Comparison of ENCODE assay signal across 1 cellular context in genomic region chr17:55238197-55238930, GRCh38.
TF ChIP-seq lines count a peak whose summit lies in the region.

No MANE protein-coding gene starts in this region.

TF ChIP-seq in GM12878, 131 proteins besides CTCF, POLR2A, EP300 and RAD21 (continued from another document and continues in another):
- TF ChIP-seq, protein P1, sequence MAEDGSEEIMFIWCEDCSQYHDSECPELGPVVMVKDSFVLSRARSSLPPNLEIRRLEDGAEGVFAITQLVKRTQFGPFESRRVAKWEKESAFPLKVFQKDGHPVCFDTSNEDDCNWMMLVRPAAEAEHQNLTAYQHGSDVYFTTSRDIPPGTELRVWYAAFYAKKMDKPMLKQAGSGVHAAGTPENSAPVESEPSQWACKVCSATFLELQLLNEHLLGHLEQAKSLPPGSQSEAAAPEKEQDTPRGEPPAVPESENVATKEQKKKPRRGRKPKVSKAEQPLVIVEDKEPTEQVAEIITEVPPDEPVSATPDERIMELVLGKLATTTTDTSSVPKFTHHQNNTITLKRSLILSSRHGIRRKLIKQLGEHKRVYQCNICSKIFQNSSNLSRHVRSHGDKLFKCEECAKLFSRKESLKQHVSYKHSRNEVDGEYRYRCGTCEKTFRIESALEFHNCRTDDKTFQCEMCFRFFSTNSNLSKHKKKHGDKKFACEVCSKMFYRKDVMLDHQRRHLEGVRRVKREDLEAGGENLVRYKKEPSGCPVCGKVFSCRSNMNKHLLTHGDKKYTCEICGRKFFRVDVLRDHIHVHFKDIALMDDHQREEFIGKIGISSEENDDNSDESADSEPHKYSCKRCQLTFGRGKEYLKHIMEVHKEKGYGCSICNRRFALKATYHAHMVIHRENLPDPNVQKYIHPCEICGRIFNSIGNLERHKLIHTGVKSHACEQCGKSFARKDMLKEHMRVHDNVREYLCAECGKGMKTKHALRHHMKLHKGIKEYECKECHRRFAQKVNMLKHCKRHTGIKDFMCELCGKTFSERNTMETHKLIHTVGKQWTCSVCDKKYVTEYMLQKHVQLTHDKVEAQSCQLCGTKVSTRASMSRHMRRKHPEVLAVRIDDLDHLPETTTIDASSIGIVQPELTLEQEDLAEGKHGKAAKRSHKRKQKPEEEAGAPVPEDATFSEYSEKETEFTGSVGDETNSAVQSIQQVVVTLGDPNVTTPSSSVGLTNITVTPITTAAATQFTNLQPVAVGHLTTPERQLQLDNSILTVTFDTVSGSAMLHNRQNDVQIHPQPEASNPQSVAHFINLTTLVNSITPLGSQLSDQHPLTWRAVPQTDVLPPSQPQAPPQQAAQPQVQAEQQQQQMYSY (CRISPR knock-in tag; IDR thresholded peaks at IDR 0.05) = no peak
- TF ChIP-seq SMAD1 (IDR thresholded peaks at IDR 0.05; ENCODE audit: low read depth, partially characterized antibody) = no peak
- TF ChIP-seq, protein P2, sequence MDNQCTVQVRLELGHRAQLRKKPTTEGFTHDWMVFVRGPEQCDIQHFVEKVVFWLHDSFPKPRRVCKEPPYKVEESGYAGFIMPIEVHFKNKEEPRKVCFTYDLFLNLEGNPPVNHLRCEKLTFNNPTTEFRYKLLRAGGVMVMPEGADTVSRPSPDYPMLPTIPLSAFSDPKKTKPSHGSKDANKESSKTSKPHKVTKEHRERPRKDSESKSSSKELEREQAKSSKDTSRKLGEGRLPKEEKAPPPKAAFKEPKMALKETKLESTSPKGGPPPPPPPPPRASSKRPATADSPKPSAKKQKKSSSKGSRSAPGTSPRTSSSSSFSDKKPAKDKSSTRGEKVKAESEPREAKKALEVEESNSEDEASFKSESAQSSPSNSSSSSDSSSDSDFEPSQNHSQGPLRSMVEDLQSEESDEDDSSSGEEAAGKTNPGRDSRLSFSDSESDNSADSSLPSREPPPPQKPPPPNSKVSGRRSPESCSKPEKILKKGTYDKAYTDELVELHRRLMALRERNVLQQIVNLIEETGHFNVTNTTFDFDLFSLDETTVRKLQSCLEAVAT (IDR thresholded peaks at IDR 0.05) = no peak
- 0 out of 2 replicates have a peak, but pooled peaks have one; percentile 33 for TF ChIP-seq GATAD2B (conservative IDR thresholded peaks at IDR 0.05; ENCODE audit: low read depth)
- no peak for TF ChIP-seq POLR2AphosphoS5 (IDR thresholded peaks at IDR 0.05; ENCODE audit: low read length)
- no peak for TF ChIP-seq KAT2A (conservative IDR thresholded peaks at IDR 0.05; ENCODE audit: control insufficient read depth, low read depth, low read length)
- no peak for TF ChIP-seq CBX5 (IDR thresholded peaks at IDR 0.05; ENCODE audit: low read depth)
- TF ChIP-seq, protein P3, sequence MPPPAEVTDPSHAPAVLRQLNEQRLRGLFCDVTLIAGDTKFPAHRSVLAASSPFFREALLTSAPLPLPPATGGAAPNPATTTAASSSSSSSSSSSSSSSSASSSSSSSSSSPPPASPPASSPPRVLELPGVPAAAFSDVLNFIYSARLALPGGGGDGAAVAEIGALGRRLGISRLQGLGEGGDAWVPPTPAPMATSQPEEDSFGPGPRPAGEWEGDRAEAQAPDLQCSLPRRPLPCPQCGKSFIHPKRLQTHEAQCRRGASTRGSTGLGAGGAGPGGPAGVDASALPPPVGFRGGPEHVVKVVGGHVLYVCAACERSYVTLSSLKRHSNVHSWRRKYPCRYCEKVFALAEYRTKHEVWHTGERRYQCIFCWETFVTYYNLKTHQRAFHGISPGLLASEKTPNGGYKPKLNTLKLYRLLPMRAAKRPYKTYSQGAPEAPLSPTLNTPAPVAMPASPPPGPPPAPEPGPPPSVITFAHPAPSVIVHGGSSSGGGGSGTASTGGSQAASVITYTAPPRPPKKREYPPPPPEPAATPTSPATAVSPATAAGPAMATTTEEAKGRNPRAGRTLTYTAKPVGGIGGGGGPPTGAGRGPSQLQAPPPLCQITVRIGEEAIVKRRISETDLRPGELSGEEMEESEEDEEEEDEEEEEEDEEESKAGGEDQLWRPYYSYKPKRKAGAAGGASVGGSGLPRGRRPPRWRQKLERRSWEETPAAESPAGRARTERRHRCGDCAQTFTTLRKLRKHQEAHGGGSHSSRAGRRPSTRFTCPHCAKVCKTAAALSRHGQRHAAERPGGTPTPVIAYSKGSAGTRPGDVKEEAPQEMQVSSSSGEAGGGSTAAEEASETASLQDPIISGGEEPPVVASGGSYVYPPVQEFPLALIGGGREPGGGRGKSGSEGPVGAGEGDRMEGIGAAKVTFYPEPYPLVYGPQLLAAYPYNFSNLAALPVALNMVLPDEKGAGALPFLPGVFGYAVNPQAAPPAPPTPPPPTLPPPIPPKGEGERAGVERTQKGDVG (CRISPR knock-in tag; IDR thresholded peaks at IDR 0.05) = no peak
- no peak for TF ChIP-seq JUNB (IDR thresholded peaks at IDR 0.05)
- 0 out of 2 replicates have a peak, but pooled peaks have one; percentile 11 for TF ChIP-seq NRF1 (conservative IDR thresholded peaks at IDR 0.05; ENCODE audit: low read depth, low read length)
- peak; percentile 70; the same call in 1 of the 2 replicates for TF ChIP-seq RAD51 (IDR thresholded peaks at IDR 0.05)
- TF ChIP-seq USF2 (IDR thresholded peaks at IDR 0.05; ENCODE audit: borderline replicate concordance, low read depth, low read length) = peak; percentile 69
- no peak for TF ChIP-seq TAF1 (IDR thresholded peaks at IDR 0.05; ENCODE audit: borderline replicate concordance, low read depth, low read length)
- TF ChIP-seq, protein P4, sequence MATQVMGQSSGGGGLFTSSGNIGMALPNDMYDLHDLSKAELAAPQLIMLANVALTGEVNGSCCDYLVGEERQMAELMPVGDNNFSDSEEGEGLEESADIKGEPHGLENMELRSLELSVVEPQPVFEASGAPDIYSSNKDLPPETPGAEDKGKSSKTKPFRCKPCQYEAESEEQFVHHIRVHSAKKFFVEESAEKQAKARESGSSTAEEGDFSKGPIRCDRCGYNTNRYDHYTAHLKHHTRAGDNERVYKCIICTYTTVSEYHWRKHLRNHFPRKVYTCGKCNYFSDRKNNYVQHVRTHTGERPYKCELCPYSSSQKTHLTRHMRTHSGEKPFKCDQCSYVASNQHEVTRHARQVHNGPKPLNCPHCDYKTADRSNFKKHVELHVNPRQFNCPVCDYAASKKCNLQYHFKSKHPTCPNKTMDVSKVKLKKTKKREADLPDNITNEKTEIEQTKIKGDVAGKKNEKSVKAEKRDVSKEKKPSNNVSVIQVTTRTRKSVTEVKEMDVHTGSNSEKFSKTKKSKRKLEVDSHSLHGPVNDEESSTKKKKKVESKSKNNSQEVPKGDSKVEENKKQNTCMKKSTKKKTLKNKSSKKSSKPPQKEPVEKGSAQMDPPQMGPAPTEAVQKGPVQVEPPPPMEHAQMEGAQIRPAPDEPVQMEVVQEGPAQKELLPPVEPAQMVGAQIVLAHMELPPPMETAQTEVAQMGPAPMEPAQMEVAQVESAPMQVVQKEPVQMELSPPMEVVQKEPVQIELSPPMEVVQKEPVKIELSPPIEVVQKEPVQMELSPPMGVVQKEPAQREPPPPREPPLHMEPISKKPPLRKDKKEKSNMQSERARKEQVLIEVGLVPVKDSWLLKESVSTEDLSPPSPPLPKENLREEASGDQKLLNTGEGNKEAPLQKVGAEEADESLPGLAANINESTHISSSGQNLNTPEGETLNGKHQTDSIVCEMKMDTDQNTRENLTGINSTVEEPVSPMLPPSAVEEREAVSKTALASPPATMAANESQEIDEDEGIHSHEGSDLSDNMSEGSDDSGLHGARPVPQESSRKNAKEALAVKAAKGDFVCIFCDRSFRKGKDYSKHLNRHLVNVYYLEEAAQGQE (IDR thresholded peaks at IDR 0.05; ENCODE audit: low read depth, low read length) = no peak
- TF ChIP-seq, protein P5, sequence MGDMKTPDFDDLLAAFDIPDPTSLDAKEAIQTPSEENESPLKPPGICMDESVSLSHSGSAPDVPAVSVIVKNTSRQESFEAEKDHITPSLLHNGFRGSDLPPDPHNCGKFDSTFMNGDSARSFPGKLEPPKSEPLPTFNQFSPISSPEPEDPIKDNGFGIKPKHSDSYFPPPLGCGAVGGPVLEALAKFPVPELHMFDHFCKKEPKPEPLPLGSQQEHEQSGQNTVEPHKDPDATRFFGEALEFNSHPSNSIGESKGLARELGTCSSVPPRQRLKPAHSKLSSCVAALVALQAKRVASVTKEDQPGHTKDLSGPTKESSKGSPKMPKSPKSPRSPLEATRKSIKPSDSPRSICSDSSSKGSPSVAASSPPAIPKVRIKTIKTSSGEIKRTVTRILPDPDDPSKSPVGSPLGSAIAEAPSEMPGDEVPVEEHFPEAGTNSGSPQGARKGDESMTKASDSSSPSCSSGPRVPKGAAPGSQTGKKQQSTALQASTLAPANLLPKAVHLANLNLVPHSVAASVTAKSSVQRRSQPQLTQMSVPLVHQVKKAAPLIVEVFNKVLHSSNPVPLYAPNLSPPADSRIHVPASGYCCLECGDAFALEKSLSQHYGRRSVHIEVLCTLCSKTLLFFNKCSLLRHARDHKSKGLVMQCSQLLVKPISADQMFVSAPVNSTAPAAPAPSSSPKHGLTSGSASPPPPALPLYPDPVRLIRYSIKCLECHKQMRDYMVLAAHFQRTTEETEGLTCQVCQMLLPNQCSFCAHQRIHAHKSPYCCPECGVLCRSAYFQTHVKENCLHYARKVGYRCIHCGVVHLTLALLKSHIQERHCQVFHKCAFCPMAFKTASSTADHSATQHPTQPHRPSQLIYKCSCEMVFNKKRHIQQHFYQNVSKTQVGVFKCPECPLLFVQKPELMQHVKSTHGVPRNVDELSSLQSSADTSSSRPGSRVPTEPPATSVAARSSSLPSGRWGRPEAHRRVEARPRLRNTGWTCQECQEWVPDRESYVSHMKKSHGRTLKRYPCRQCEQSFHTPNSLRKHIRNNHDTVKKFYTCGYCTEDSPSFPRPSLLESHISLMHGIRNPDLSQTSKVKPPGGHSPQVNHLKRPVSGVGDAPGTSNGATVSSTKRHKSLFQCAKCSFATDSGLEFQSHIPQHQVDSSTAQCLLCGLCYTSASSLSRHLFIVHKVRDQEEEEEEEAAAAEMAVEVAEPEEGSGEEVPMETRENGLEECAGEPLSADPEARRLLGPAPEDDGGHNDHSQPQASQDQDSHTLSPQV (IDR thresholded peaks at IDR 0.05) = 0 out of 2 replicates have a peak, but pooled peaks have one; percentile 50
- no peak for TF ChIP-seq SMAD5 (IDR thresholded peaks at IDR 0.05; ENCODE audit: low read depth)
- no peak for TF ChIP-seq CREM (IDR thresholded peaks at IDR 0.05; ENCODE audit: low read depth)
- TF ChIP-seq NKRF (conservative IDR thresholded peaks at IDR 0.05) = 0 out of 2 replicates have a peak, but pooled peaks have one; percentile 49
- TF ChIP-seq NFXL1 (IDR thresholded peaks at IDR 0.05; ENCODE audit: borderline replicate concordance) = no peak
- TF ChIP-seq TCF3 (IDR thresholded peaks at IDR 0.05; ENCODE audit: borderline replicate concordance, insufficient read depth, low read depth, low read length) = no peak
- TF ChIP-seq SREBF2 (IDR thresholded peaks at IDR 0.05; ENCODE audit: low read length) = no peak
- TF ChIP-seq YBX1 (IDR thresholded peaks at IDR 0.05) = no peak
- no peak for TF ChIP-seq SUZ12 (IDR thresholded peaks at IDR 0.05; ENCODE audit: unreplicated experiment)
- TF ChIP-seq MAX (IDR thresholded peaks at IDR 0.05; ENCODE audit: low read depth, low read length) = peak; percentile 93
- TF ChIP-seq NR2C1 (IDR thresholded peaks at IDR 0.05) = no peak
- TF ChIP-seq ZBED1 (IDR thresholded peaks at IDR 0.05; ENCODE audit: borderline replicate concordance) = no peak
- no peak for TF ChIP-seq MEF2A (IDR thresholded peaks at IDR 0.05; ENCODE audit: insufficient read depth, low read depth, low read length)
- TF ChIP-seq ETV6 (conservative IDR thresholded peaks at IDR 0.05 in 1 of 2, IDR thresholded peaks at IDR 0.05 in 1 of 2; ENCODE audit: borderline replicate concordance in 1 of 2, low read depth in 1 of 2) = no peak
- TF ChIP-seq NBN (IDR thresholded peaks at IDR 0.05) = no peak
- TF ChIP-seq RCOR1 (conservative IDR thresholded peaks at IDR 0.05; ENCODE audit: low read depth, low read length) = no peak
- TF ChIP-seq HDGF (IDR thresholded peaks at IDR 0.05) = no peak
- TF ChIP-seq NR2F1 (conservative IDR thresholded peaks at IDR 0.05) = 0 out of 2 replicates have a peak, but pooled peaks have one; percentile 37
- TF ChIP-seq TARDBP (IDR thresholded peaks at IDR 0.05; ENCODE audit: borderline replicate concordance) = no peak
- no peak for TF ChIP-seq CBFB (IDR thresholded peaks at IDR 0.05; ENCODE audit: low read depth)
- TF ChIP-seq BHLHE40 (IDR thresholded peaks at IDR 0.05; ENCODE audit: borderline replicate concordance in 1 of 2, low read depth in 2 of 2, low read length in 1 of 2) = peak; percentile 99
- TF ChIP-seq ZNF207 (IDR thresholded peaks at IDR 0.05; ENCODE audit: borderline replicate concordance) = no peak
- no peak for TF ChIP-seq GABPA (IDR thresholded peaks at IDR 0.05; ENCODE audit: low read depth)
